18 cellular contexts compared by ENCODE assay signal in genomic region chr2:118729760-118730159, GRCh38.
DNase-seq lines count a peak whose midpoint lies in the region; ATAC-seq and TF ChIP-seq lines count a peak whose summit lies in the region.
"Had no signal": no experiment of that assay in that cellular context is flagged by ENCODE, and none has a peak within 500 bp of the region (broad histone marks: within the 10 kb centered on the region; RNA-seq: fewer than 3 reads in every experiment).

No MANE protein-coding gene starts in this region.

- no peaks in the 10 kb centered on the region for H3K9me3 ChIP-seq in mammary epithelial cell (replicated peaks; ENCODE audit: insufficient read depth, low read length)
- no peaks in the 10 kb centered on the region for H3K9me3 ChIP-seq in effector memory CD4-positive, alpha-beta T cell (ENCODE audit: control insufficient read depth, low read length)
- H3K9me3 ChIP-seq: BE2C had no signal

- H3K27me3 ChIP-seq in mammary epithelial cell (ENCODE audit: insufficient read depth, low read length) = no peaks in the 10 kb centered on the region
- H3K27me3 ChIP-seq in effector memory CD4-positive, alpha-beta T cell (replicated peaks; ENCODE audit: control insufficient read depth, insufficient read depth, low read length, poor library complexity, severe bottlenecking) = no peaks in the 10 kb centered on the region
- H3K27me3 ChIP-seq: BE2C had no signal

- no peak for TF ChIP-seq CTCF in mammary epithelial cell (conservative IDR thresholded peaks at IDR 0.05 in 1 of 2, IDR thresholded peaks at IDR 0.05 in 1 of 2; ENCODE audit: extremely low read depth in 1 of 2, insufficient read depth in 1 of 2, low read depth in 1 of 2, low read length in 2 of 2)

- WGBS in mammary epithelial cell (ENCODE audit: low coverage, missing lambda C conversion rate) = 0% methylated on average over 1 of the region's 1 CpG

- CTCF ChIA-PET in mammary epithelial cell (lab: Charles Lee; ENCODE audit: low non-redundant PET) = no interaction called here

- in situ Hi-C loops in mammary epithelial cell (cut with MboI; ENCODE audit: low sequenced_read_pairs in 2 of 2) = no loop called here

- no peaks in the 10 kb centered on the region for H3K79me2 ChIP-seq in mammary epithelial cell (ENCODE audit: insufficient read depth, low read length)

- no TSS peak for BruUV-seq in mammary epithelial cell (replicated peaks; lab: Mats Ljungman, UMichigan)

- H3K4me3 ChIP-seq in mammary epithelial cell (replicated peaks in 1 of 3; ENCODE audit: insufficient read depth in 1 of 3, low read depth in 2 of 3, low read length in 3 of 3) = no peak overlapping the region
- no peak overlapping the region for H3K4me3 ChIP-seq in effector memory CD4-positive, alpha-beta T cell (ENCODE audit: insufficient read depth, low read depth, low read length, poor library complexity, severe bottlenecking)
- H3K4me3 ChIP-seq: GM12878, GM23338 had no signal

- H3K36me3 ChIP-seq in mammary epithelial cell (ENCODE audit: insufficient read depth, low read length) = no peaks in the 10 kb centered on the region
- H3K36me3 ChIP-seq in effector memory CD4-positive, alpha-beta T cell (ENCODE audit: control insufficient read depth, insufficient read depth, low read length) = no peaks in the 10 kb centered on the region
- H3K36me3 ChIP-seq: BE2C had no signal

- DNase-seq in DMS79 (lab: John Stamatoyannopoulos, UW) (peak; percentile 3), mammary epithelial cell (peak; percentile 53), left ventricle myocardium superior (no peak), HuH-7.5 (ENCODE audit: low spot score) (no peak)
- no peak for DNase-seq in effector memory CD4-positive, alpha-beta T cell
- DNase-seq: ACHN; BE2C; CD4-positive, alpha-beta memory T cell; DMS153; DND-41; EL; HCEC 1CT; IMR-90; KBM-7 had no signal

- peak overlapping the region; percentile 58 for H2AFZ ChIP-seq in mammary epithelial cell (ENCODE audit: low read depth, low read length)
- H2AFZ ChIP-seq: GM23338 had no signal

- dilution Hi-C loops in mammary epithelial cell (cut with HindIII; ENCODE audit: low sequenced_read_pairs) = no loop called here

- no peaks in the 10 kb centered on the region for H4K20me1 ChIP-seq in mammary epithelial cell (ENCODE audit: insufficient read depth, low read length)

- H3K27ac ChIP-seq in mammary epithelial cell (ENCODE audit: insufficient read depth, low read depth, low read length) = no peak overlapping the region
- H3K27ac ChIP-seq in effector memory CD4-positive, alpha-beta T cell (ENCODE audit: insufficient read depth, low read length, poor library complexity, severe bottlenecking) = no peak overlapping the region
- H3K27ac ChIP-seq: HL-60 had no signal

- intact Hi-C loops in mammary epithelial cell (cut with micrococcal nuclease) = no loop called here
- intact Hi-C loops in left ventricle myocardium superior (cut with micrococcal nuclease) = no loop called here

- H3K9ac ChIP-seq in mammary epithelial cell (ENCODE audit: insufficient read depth, low read length) = no peak overlapping the region

- H3K4me2 ChIP-seq in mammary epithelial cell (ENCODE audit: insufficient read depth, low read depth, low read length) = peak overlapping the region; percentile 13
- H3K4me2 ChIP-seq: GM23338 had no signal

- ATAC-seq in esophagus mucosa (peak; percentile 77), left ventricle myocardium superior (no peak)
- ATAC-seq: GM12878, GM23338 had no signal

- H3K4me1 ChIP-seq in mammary epithelial cell (ENCODE audit: insufficient read depth, low read length) = peaks cover 9% of the 10 kb centered on the region
- no peaks in the 10 kb centered on the region for H3K4me1 ChIP-seq in effector memory CD4-positive, alpha-beta T cell (ENCODE audit: control insufficient read depth, insufficient read depth, low read length, poor library complexity, severe bottlenecking)
- H3K4me1 ChIP-seq: BE2C had no signal

Comparison
In these comparisons a context has a peak if more than half of its experiments do, and no peak if none do; other contexts are left out.
1. DNase-seq: peak in DMS79 (single experiment) and mammary epithelial cell (single experiment); none in left ventricle myocardium superior (single experiment), HuH-7.5 (single experiment) and effector memory CD4-positive, alpha-beta T cell (0 of 3).